In genomic region chr2:23611839-23612238, GRCh38 we compare ENCODE assay signal across 27 cellular contexts.
DNase-seq lines count a peak whose midpoint lies in the region; TF ChIP-seq lines count a peak whose summit lies in the region.
"Had no signal": no experiment of that assay in that cellular context is flagged by ENCODE, and none has a peak within 500 bp of the region (broad histone marks: within the 10 kb centered on the region; RNA-seq: fewer than 3 reads in every experiment).

No MANE protein-coding gene starts in this region.

- POLR2A ChIA-PET in HEK293 (lab: Yijun Ruan, JAX) = no interaction called here

- H3K4me3 ChIP-seq in HEK293 (ENCODE audit: low read depth, low read length) = no peak overlapping the region
- H3K4me3 ChIP-seq: A549, BLaER1 had no signal

- CTCF ChIA-PET in HEK293 (lab: Yijun Ruan, JAX) = no interaction called here

- H3K9me3 ChIP-seq in HEK293 (ENCODE audit: control insufficient read depth, insufficient read depth, low read depth, low read length) = no peaks in the 10 kb centered on the region

- DNase-seq in activated CD4-positive, alpha-beta T cell treated with anti-CD3 and anti-CD28 coated beads, Interleukin-2, amount 50 U/mL, for 4 hours = no peak
- DNase-seq: 8988T; ACHN; AML-193; BE2C; C1 segment of cervical spinal cord; Caco-2; Calu3; CD4-positive, alpha-beta memory T cell; CD4-positive, alpha-beta T cell; CD4-positive, CD25-positive, alpha-beta regulatory T cell; CD8-positive, alpha-beta memory T cell; CD8-positive, alpha-beta T cell; COR-L47; DMS 273 treated with DMSO at 0.1 percent for 48 hours; DMS153; DMS53; DMS79; DMS79 treated with DMSO at 0.1 percent for 48 hours; DND-41; EL had no signal

- no peak for TF ChIP-seq CTCF in HEK293 (tag by site-specific recombination; IDR thresholded peaks at IDR 0.05)

- H3K4me1 ChIP-seq in HEK293 (ENCODE audit: control insufficient read depth, insufficient read depth, low read length) = no peaks in the 10 kb centered on the region
- H3K4me1 ChIP-seq: A549, BE2C, Caco-2 had no signal

- H3K27ac ChIP-seq in HEK293 (ENCODE audit: extremely low read depth, low read depth, low read length) = no peak overlapping the region
- H3K27ac ChIP-seq: 22Rv1; A549; BLaER1; BLaER1 treated with 17β-estradiol and CSF1 and Interleukin-3, amounts not matched to agents 10 nM and 100 nM; C4-2B had no signal

- no peaks in the 10 kb centered on the region for H3K36me3 ChIP-seq in HEK293 (ENCODE audit: control insufficient read depth in 2 of 2, insufficient read depth in 1 of 2, low read length in 2 of 2)
- H3K36me3 ChIP-seq: BE2C, BLaER1 had no signal

TF ChIP-seq in HEK293, 187 proteins besides CTCF, POLR2A, EP300 and RAD21:
- TF ChIP-seq ZNF660 (tag by site-specific recombination; IDR thresholded peaks at IDR 0.05) (no peak), ZNF76 (tag by site-specific recombination; IDR thresholded peaks at IDR 0.05; ENCODE audit: borderline replicate concordance, low read depth) (no peak), KLF10 (tag by site-specific recombination; IDR thresholded peaks at IDR 0.05) (no peak), SETDB1 (IDR thresholded peaks at IDR 0.05; ENCODE audit: insufficient read length, low read length) (peak; percentile 23), PBX3 (CRISPR knock-in tag; IDR thresholded peaks at IDR 0.05) (no peak), ZNF19 (tag by site-specific recombination; IDR thresholded peaks at IDR 0.05; ENCODE audit: low read depth) (no peak), BCL11A (tag by site-specific recombination; IDR thresholded peaks at IDR 0.05; ENCODE audit: low read depth) (no peak), ZNF529 (tag by site-specific recombination; IDR thresholded peaks at IDR 0.05; ENCODE audit: insufficient replicate concordance) (no peak), ZNF433 (tag by site-specific recombination; IDR thresholded peaks at IDR 0.05; ENCODE audit: low read depth) (no peak), PRDM4 (tag by site-specific recombination; IDR thresholded peaks at IDR 0.05) (no peak), ZNF133 (tag by site-specific recombination; IDR thresholded peaks at IDR 0.05) (peak; percentile 92), ZNF423 (tag by site-specific recombination; IDR thresholded peaks at IDR 0.05) (no peak), ZNF677 (tag by site-specific recombination; IDR thresholded peaks at IDR 0.05) (no peak)
- TF ChIP-seq, protein P1, sequence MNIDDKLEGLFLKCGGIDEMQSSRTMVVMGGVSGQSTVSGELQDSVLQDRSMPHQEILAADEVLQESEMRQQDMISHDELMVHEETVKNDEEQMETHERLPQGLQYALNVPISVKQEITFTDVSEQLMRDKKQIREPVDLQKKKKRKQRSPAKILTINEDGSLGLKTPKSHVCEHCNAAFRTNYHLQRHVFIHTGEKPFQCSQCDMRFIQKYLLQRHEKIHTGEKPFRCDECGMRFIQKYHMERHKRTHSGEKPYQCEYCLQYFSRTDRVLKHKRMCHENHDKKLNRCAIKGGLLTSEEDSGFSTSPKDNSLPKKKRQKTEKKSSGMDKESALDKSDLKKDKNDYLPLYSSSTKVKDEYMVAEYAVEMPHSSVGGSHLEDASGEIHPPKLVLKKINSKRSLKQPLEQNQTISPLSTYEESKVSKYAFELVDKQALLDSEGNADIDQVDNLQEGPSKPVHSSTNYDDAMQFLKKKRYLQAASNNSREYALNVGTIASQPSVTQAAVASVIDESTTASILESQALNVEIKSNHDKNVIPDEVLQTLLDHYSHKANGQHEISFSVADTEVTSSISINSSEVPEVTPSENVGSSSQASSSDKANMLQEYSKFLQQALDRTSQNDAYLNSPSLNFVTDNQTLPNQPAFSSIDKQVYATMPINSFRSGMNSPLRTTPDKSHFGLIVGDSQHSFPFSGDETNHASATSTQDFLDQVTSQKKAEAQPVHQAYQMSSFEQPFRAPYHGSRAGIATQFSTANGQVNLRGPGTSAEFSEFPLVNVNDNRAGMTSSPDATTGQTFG (tag by site-specific recombination; IDR thresholded peaks at IDR 0.05; ENCODE audit: borderline replicate concordance) = no peak
